30 cellular contexts compared by ENCODE assay signal in the genomic region with DNA sequence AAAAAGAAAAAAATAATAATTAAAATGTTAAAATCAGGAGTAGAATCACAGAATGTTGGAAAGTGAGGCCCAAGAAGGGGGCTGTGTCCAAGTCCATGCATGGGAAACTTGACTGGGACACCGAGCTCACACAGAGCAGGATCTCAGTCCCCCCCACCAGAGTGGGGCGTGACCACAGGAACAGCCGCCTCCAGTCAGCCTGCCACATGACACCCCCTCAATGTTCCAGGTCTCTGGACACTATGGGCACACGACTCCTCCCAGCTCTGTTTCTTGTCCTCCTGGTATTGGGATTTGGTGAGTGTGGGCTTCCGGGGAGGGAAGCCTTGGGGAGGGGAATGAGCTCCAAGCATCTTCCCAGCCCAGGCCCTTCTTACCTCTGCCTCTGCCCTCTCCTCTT. TPM values are rescaled to one million over a fixed set of nuclear protein-coding genes. Genes with fewer than 3 reads are reported as not detected.
"Had no signal": no experiment of that assay in that cellular context is flagged by ENCODE, and none has a peak within 500 bp of the region (broad histone marks: within the 10 kb centered on the region; RNA-seq: fewer than 3 reads in every experiment).

No MANE protein-coding gene starts in this region.

- H3K4me1 Mint-ChIP-seq: activated CD4-positive, alpha-beta T cell treated with anti-CD3 and anti-CD28 coated beads, Interleukin-2, amount 10 ng/mL, durations not matched to agents 7 days and 5 days had no signal

- H3K27ac Mint-ChIP-seq: activated CD4-positive, alpha-beta memory T cell treated with anti-CD3 and anti-CD28 coated beads, Interleukin-2, amount 10 ng/mL, durations not matched to agents 7 days and 5 days; activated CD4-positive, alpha-beta T cell treated with anti-CD3 and anti-CD28 coated beads, Interleukin-2, amount 10 ng/mL, durations not matched to agents 7 days and 5 days; activated naive CD4-positive, alpha-beta T cell treated with anti-CD3 and anti-CD28 coated beads, Interleukin-2, amount 50 U/mL, for 72 hours; nephron; T-helper 17 cell had no signal

- H3K27ac ChIP-seq: esophagus muscularis mucosa, foreskin keratinocyte, heart left ventricle, left ventricle myocardium inferior, neutrophil, prostate gland, sigmoid colon had no signal

- H3K27me3 Mint-ChIP-seq: activated CD4-positive, alpha-beta memory T cell treated with anti-CD3 and anti-CD28 coated beads, Interleukin-2, amount 10 ng/mL, durations not matched to agents 7 days and 5 days; activated CD4-positive, alpha-beta T cell treated with anti-CD3 and anti-CD28 coated beads, Interleukin-2, amount 10 ng/mL, durations not matched to agents 7 days and 5 days had no signal

- H3K9me3 Mint-ChIP-seq: activated CD4-positive, alpha-beta memory T cell treated with anti-CD3 and anti-CD28 coated beads, Interleukin-2, amount 10 ng/mL, durations not matched to agents 7 days and 5 days; activated CD4-positive, alpha-beta T cell treated with anti-CD3 and anti-CD28 coated beads, Interleukin-2, amount 10 ng/mL, durations not matched to agents 7 days and 5 days; activated naive CD4-positive, alpha-beta T cell treated with anti-CD3 and anti-CD28 coated beads, Interleukin-2, amount 50 U/mL, for 72 hours; central memory CD8-positive, alpha-beta T cell; nephron had no signal

- H3K4me1 ChIP-seq: foreskin keratinocyte, prostate gland had no signal

- H3K4me3 ChIP-seq: esophagus muscularis mucosa, heart left ventricle, left ventricle myocardium inferior, lung, prostate gland, sigmoid colon, upper lobe of left lung had no signal

- H3K9me3 ChIP-seq: esophagus muscularis mucosa, heart left ventricle, left ventricle myocardium inferior, neutrophil, prostate gland, sigmoid colon, upper lobe of left lung had no signal

- H3K36me3 ChIP-seq: prostate gland had no signal

- DNase-seq: activated CD4-positive, alpha-beta memory T cell treated with anti-CD3 and anti-CD28 coated beads, Interleukin-2, amount 10 ng/mL, durations not matched to agents 7 days and 5 days; activated CD4-positive, alpha-beta T cell treated with anti-CD3 and anti-CD28 coated beads, Interleukin-2, amount 10 ng/mL, durations not matched to agents 7 days and 5 days; activated CD4-positive, CD25-positive, alpha-beta regulatory T cell treated with anti-CD3 and anti-CD28 coated beads, Interleukin-2, amount 50 U/mL, for 72 hours; activated naive CD4-positive, alpha-beta T cell; activated T-cell treated with anti-CD3 and anti-CD28 coated beads, Interleukin-2, amount 50 U/mL, for 48 hours; dermis blood vessel endothelial cell; effector CD4-positive, alpha-beta T cell; foreskin keratinocyte; heart left ventricle; kidney glomerular epithelial cell; left ventricle myocardium inferior; retina; sigmoid colon; stimulated activated CD4-positive, alpha-beta T cell treated with anti-CD3 and anti-CD28 coated beads, Interleukin-15, amount 100 ng/mL, for 24 hours; stimulated activated CD4-positive, alpha-beta T cell treated with anti-CD3 and anti-CD28 coated beads, Interleukin-2, amount 100 ng/mL, for 24 hours; stimulated activated naive CD8-positive, alpha-beta T cell treated with anti-CD3 and anti-CD28 coated beads, Interleukin-15, Interleukin-2, amounts not matched to agents 100 U/mL and 50 U/mL, for 24 hours; SW 1271; T-helper 17 cell; upper lobe of left lung had no signal

- H3K27me3 ChIP-seq: esophagus muscularis mucosa, foreskin keratinocyte, heart left ventricle, neutrophil, sigmoid colon, upper lobe of left lung had no signal

- ATAC-seq: activated naive CD4-positive, alpha-beta T cell treated with anti-CD3 and anti-CD28 coated beads, Interleukin-2, amount 50 U/mL, for 72 hours; foreskin keratinocyte; heart left ventricle; stimulated activated naive CD8-positive, alpha-beta T cell treated with anti-CD3 and anti-CD28 coated beads, Interleukin-15, Interleukin-2, amounts not matched to agents 100 U/mL and 50 U/mL, for 24 hours; T-helper 17 cell had no signal

- H3K36me3 Mint-ChIP-seq: activated naive CD4-positive, alpha-beta T cell treated with anti-CD3 and anti-CD28 coated beads, Interleukin-2, amount 50 U/mL, for 72 hours had no signal

- H3K4me3 Mint-ChIP-seq: activated CD4-positive, alpha-beta memory T cell treated with anti-CD3 and anti-CD28 coated beads, Interleukin-2, amount 10 ng/mL, durations not matched to agents 7 days and 5 days; activated CD4-positive, alpha-beta T cell treated with anti-CD3 and anti-CD28 coated beads, Interleukin-2, amount 10 ng/mL, durations not matched to agents 7 days and 5 days; central memory CD8-positive, alpha-beta T cell; nephron; T-helper 17 cell had no signal

RNA-seq across cellular contexts. Expression of a gene that starts 2.4 kb away (rescaled TPM):
- total RNA-seq: activated CD4-positive, alpha-beta memory T cell treated with anti-CD3 and anti-CD28 coated beads, Interleukin-2, amount 10 ng/mL, durations not matched to agents 7 days and 5 days; activated CD4-positive, alpha-beta T cell treated with anti-CD3 and anti-CD28 coated beads, Interleukin-2, amount 10 ng/mL, durations not matched to agents 7 days and 5 days; activated naive CD4-positive, alpha-beta T cell treated with anti-CD3 and anti-CD28 coated beads, Interleukin-2, amount 50 U/mL, for 72 hours; bronchial epithelial cell; dermis blood vessel endothelial cell; esophagus muscularis mucosa; foreskin keratinocyte; left ventricle myocardium inferior; osteocyte; prostate gland; sigmoid colon; T-helper 17 cell had no signal

RNA-seq across cellular contexts. Expression of a gene that starts 6.2 kb away (rescaled TPM):
- total RNA-seq: activated CD4-positive, alpha-beta memory T cell treated with anti-CD3 and anti-CD28 coated beads, Interleukin-2, amount 10 ng/mL, durations not matched to agents 7 days and 5 days; activated CD4-positive, alpha-beta T cell treated with anti-CD3 and anti-CD28 coated beads, Interleukin-2, amount 10 ng/mL, durations not matched to agents 7 days and 5 days; activated naive CD4-positive, alpha-beta T cell treated with anti-CD3 and anti-CD28 coated beads, Interleukin-2, amount 50 U/mL, for 72 hours; bronchial epithelial cell; dermis blood vessel endothelial cell; esophagus muscularis mucosa; foreskin keratinocyte; heart left ventricle; left ventricle myocardium inferior; lung; mucosa of gallbladder; osteocyte; prostate gland; sigmoid colon; subcutaneous adipose tissue; T-helper 17 cell had no signal

RNA-seq across cellular contexts. Expression of a gene that starts 33.8 kb away (rescaled TPM):
- total RNA-seq: activated CD4-positive, alpha-beta T cell treated with anti-CD3 and anti-CD28 coated beads, Interleukin-2, amount 10 ng/mL, durations not matched to agents 7 days and 5 days; T-helper 17 cell had no signal

RNA-seq across cellular contexts. Expression of a gene that starts 42.6 kb away (rescaled TPM):
- total RNA-seq: activated CD4-positive, alpha-beta memory T cell treated with anti-CD3 and anti-CD28 coated beads, Interleukin-2, amount 10 ng/mL, durations not matched to agents 7 days and 5 days had no signal
